Comparison of ENCODE assay signal across 18 cellular contexts in genomic region chr16:85319984-85320440, GRCh38.
A peak's percentile ranks its signal among the peaks of the same experiment; 100 is the strongest.
DNase-seq lines count a peak whose midpoint lies in the region; ATAC-seq, FAIRE-seq and TF ChIP-seq lines count a peak whose summit lies in the region.
"Had no signal": no experiment of that assay in that cellular context is flagged by ENCODE, and none has a peak within 500 bp of the region (broad histone marks: within the 10 kb centered on the region; RNA-seq: fewer than 3 reads in every experiment).

No MANE protein-coding gene starts in this region.

- BruUV-seq in Panc1 (replicated peaks; lab: Mats Ljungman, UMichigan) (no TSS peak), Caco-2 (replicated peaks; lab: Mats Ljungman, UMichigan) (no TSS peak)

- TF ChIP-seq CTCF in Panc1 (IDR thresholded peaks at IDR 0.05) (no peak), brain (conservative IDR thresholded peaks at IDR 0.05) (no peak), thoracic aorta (IDR thresholded peaks at IDR 0.05) (no peak), Caco-2 (IDR thresholded peaks at IDR 0.05; ENCODE audit: insufficient read depth in 1 of 2, low read depth in 1 of 2, low read length in 1 of 2, severe bottlenecking in 1 of 2, unreplicated experiment in 1 of 2) (no peak), D721Med (IDR thresholded peaks at IDR 0.05; ENCODE audit: insufficient read depth, missing control alignments) (no peak)

- no peak overlapping the region for H3K18ac ChIP-seq in trophoblast cell (ENCODE audit: low read length)

- H3K27me3 ChIP-seq in Panc1 (ENCODE audit: control insufficient read depth, insufficient read depth, low read length): no peaks in the 10 kb centered on the region
- H3K27me3 ChIP-seq in trophoblast cell (ENCODE audit: insufficient read depth, low read length): no peaks in the 10 kb centered on the region
- no peaks in the 10 kb centered on the region for H3K27me3 ChIP-seq in thoracic aorta (replicated peaks; ENCODE audit: insufficient read depth)
- H3K27me3 ChIP-seq in Caco-2 (replicated peaks; ENCODE audit: control insufficient read depth, insufficient read depth, low read length): no peaks in the 10 kb centered on the region

- intact Hi-C loops in Panc1 (cut with micrococcal nuclease; ENCODE audit: unreplicated experiment): no loop called here
- intact Hi-C loops in Caco-2 (cut with micrococcal nuclease; ENCODE audit: unreplicated experiment): loop anchor here (5.0 kb wide), 1 partner anchor 77 kb away; no protein-coding TSS in a partner anchor

- no peak overlapping the region for H2AFZ ChIP-seq in trophoblast cell (ENCODE audit: insufficient read depth, low read length, poor library complexity)
- H2AFZ ChIP-seq: PC-9 had no signal

- CTCF ChIA-PET in Panc1 (lab: Charles Lee) (no interaction called here), Caco-2 (lab: Charles Lee) (interaction anchor here (1.2 kb wide), 1 partner anchor 11 kb away, joined by 6 read pairs; no protein-coding TSS in a partner anchor)

- H3K9me3 ChIP-seq in Panc1 (ENCODE audit: control insufficient read depth, insufficient read depth, low read depth, low read length) (no peaks in the 10 kb centered on the region), trophoblast cell (ENCODE audit: insufficient read depth, low read depth, low read length) (no peaks in the 10 kb centered on the region), thoracic aorta (no peaks in the 10 kb centered on the region), Caco-2 (no peaks in the 10 kb centered on the region)
- H3K9me3 ChIP-seq: SK-N-SH had no signal

- peak overlapping the region; percentile 36 for H3K14ac ChIP-seq in trophoblast cell (ENCODE audit: low read length)

- no peak overlapping the region for H3K9ac ChIP-seq in trophoblast cell (ENCODE audit: low read length)
- H3K9ac ChIP-seq: SK-N-SH had no signal

- peak overlapping the region; percentile 98 for H3K27ac ChIP-seq in Panc1 (ENCODE audit: low read length)
- H3K27ac ChIP-seq in trophoblast cell (ENCODE audit: low read depth, low read length): no peak overlapping the region
- H3K27ac ChIP-seq in thoracic aorta: peak overlapping the region; percentile 75 to 82
- H3K27ac ChIP-seq: PC-9 had no signal

- H3K23ac ChIP-seq in trophoblast cell (ENCODE audit: low read length): no peak overlapping the region

- H4K91ac ChIP-seq in trophoblast cell (ENCODE audit: low read depth, low read length): no peak overlapping the region

- H3K79me1 ChIP-seq in trophoblast cell (ENCODE audit: low read length): no peaks in the 10 kb centered on the region

- no peak overlapping the region for H2AK5ac ChIP-seq in trophoblast cell (ENCODE audit: low read length)

- WGBS in trophoblast cell (ENCODE audit: extremely low coverage, insufficient coverage, insufficient read length): no CpG with 5 or more reads among the region's 19 CpGs

- no peak overlapping the region for H2BK5ac ChIP-seq in trophoblast cell (ENCODE audit: low read depth, low read length, poor library complexity)

- H3K4me1 Mint-ChIP-seq in brain (peaks cover 72% of the 10 kb centered on the region), Caco-2 (ENCODE audit: low read depth, unreplicated experiment) (peaks cover 6% of the 10 kb centered on the region)

- H3K9me3 Mint-ChIP-seq in brain (peaks cover 0 to 6% (median 3%) of the 10 kb centered on the region in 5 experiments), Caco-2 (ENCODE audit: unreplicated experiment) (no peaks in the 10 kb centered on the region)

- H3K79me2 ChIP-seq in trophoblast cell (ENCODE audit: control insufficient read depth, insufficient read depth, low read length, poor library complexity): no peaks in the 10 kb centered on the region

- H4K12ac ChIP-seq in trophoblast cell (ENCODE audit: low read depth, low read length): no peak overlapping the region

- H3K27ac Mint-ChIP-seq in brain (peak overlapping the region in 3 of 5 experiments; percentile 5 to 80 (median 77)), Caco-2 (ENCODE audit: unreplicated experiment) (no peak overlapping the region)

- H3K4me3 Mint-ChIP-seq in brain (no peak overlapping the region), Caco-2 (ENCODE audit: unreplicated experiment) (no peak overlapping the region)

- H3K4me3 ChIP-seq in Panc1 (ENCODE audit: low read depth in 2 of 2, low read length in 2 of 2): no peak overlapping the region
- H3K4me3 ChIP-seq in trophoblast cell (ENCODE audit: low read depth, low read length): no peak overlapping the region
- no peak overlapping the region for H3K4me3 ChIP-seq in thoracic aorta
- no peak overlapping the region for H3K4me3 ChIP-seq in Caco-2 (ENCODE audit: low read depth, low read length)
- H3K4me3 ChIP-seq: PC-9 had no signal

- FAIRE-seq in D721Med (lab: Jason Lieb, UNC): no peak

- no peak overlapping the region for H2BK120ac ChIP-seq in trophoblast cell (ENCODE audit: insufficient read depth, low read length, poor library complexity)

- in situ Hi-C loops in Panc1 (cut with HindIII; ENCODE audit: low pct_unique_long_range_greater_than_20kb, low sequenced_read_pairs): no loop called here

- H3K36me3 Mint-ChIP-seq in brain: no peaks in the 10 kb centered on the region
- no peaks in the 10 kb centered on the region for H3K36me3 Mint-ChIP-seq in Caco-2 (ENCODE audit: insufficient read depth, unreplicated experiment)

- H3K4me2 ChIP-seq in trophoblast cell (ENCODE audit: low read length): no peak overlapping the region
- H3K4me2 ChIP-seq: PC-9, SK-N-SH had no signal

- peaks cover 53% of the 10 kb centered on the region for H3K4me1 ChIP-seq in Panc1 (ENCODE audit: control insufficient read depth, insufficient read depth, low read length)
- peaks cover 0 to 2% of the 10 kb centered on the region in 2 experiments for H3K4me1 ChIP-seq in trophoblast cell (ENCODE audit: control insufficient read depth in 1 of 2, insufficient read depth in 2 of 2, low read length in 2 of 2)
- H3K4me1 ChIP-seq in thoracic aorta (ENCODE audit: control insufficient read depth in 1 of 2, low read depth in 2 of 2): peaks cover 30 to 76% of the 10 kb centered on the region in 2 donors
- no peaks in the 10 kb centered on the region for H3K4me1 ChIP-seq in Caco-2

- ATAC-seq in Panc1: no peak
- ATAC-seq in thoracic aorta (ENCODE audit: insufficient number of reproducible peaks, low FRiP score, low read depth): no peak
- ATAC-seq: Right ventricle myocardium inferior had no signal

- no peak overlapping the region for H4K8ac ChIP-seq in trophoblast cell (ENCODE audit: low read depth, low read length)

- POLR2A ChIA-PET in Panc1 (lab: Charles Lee) (interaction anchor here (0.6 kb wide), 1 partner anchor 64 kb away, joined by 3 read pairs; no protein-coding TSS in a partner anchor), Caco-2 (lab: Charles Lee) (no interaction called here)

- H3K27me3 Mint-ChIP-seq in brain (no peaks in the 10 kb centered on the region), Caco-2 (ENCODE audit: insufficient read depth, unreplicated experiment) (no peaks in the 10 kb centered on the region)

- no peaks in the 10 kb centered on the region for H3K36me3 ChIP-seq in Panc1 (ENCODE audit: control insufficient read depth, insufficient read depth, low read length)
- H3K36me3 ChIP-seq in trophoblast cell (ENCODE audit: control insufficient read depth in 1 of 2, insufficient read depth in 2 of 2, low read length in 2 of 2): no peaks in the 10 kb centered on the region
- H3K36me3 ChIP-seq in thoracic aorta: no peaks in the 10 kb centered on the region
- no peaks in the 10 kb centered on the region for H3K36me3 ChIP-seq in Caco-2 (ENCODE audit: control insufficient read depth, insufficient read depth, low read length)

- H3K4ac ChIP-seq in trophoblast cell (ENCODE audit: low read depth, low read length): no peak overlapping the region

- DNase-seq in Panc1 (ENCODE audit: low read depth, low spot score): no peak
- DNase-seq in trophoblast cell: no peak
- DNase-seq in thoracic aorta (ENCODE audit: low spot score): no peak
- DNase-seq in Caco-2: no peak
- no peak for DNase-seq in D721Med (ENCODE audit: insufficient read length, low spot score)
- DNase-seq in pons (ENCODE audit: low spot score): no peak
- DNase-seq in NCI-H748 (lab: John Stamatoyannopoulos, UW; ENCODE audit: unreplicated experiment): no peak
- DNase-seq: DMS53, H7, NCI-H1417, NCI-H2029, NCI-H2171 treated with DMSO at 0.1 percent for 48 hours, NCI-H510A, NCI-H82, PC-9, SK-N-SH had no signal

- H2BK12ac ChIP-seq in trophoblast cell (ENCODE audit: low read length): peak overlapping the region; percentile 53
